ENCODE assay signal across 9 cellular contexts in genomic region chr15:78808550-78808949, GRCh38. TPM values are rescaled to one million over a fixed set of nuclear protein-coding genes. Genes with fewer than 3 reads are reported as not detected.
DNase-seq lines count a peak whose midpoint lies in the region; ATAC-seq, FAIRE-seq and TF ChIP-seq lines count a peak whose summit lies in the region.
"Had no signal": no experiment of that assay in that cellular context is flagged by ENCODE, and none has a peak within 500 bp of the region (broad histone marks: within the 10 kb centered on the region; RNA-seq: fewer than 3 reads in every experiment).

No MANE protein-coding gene starts in this region.

- no peak overlapping the region for H3K27ac ChIP-seq in HCT116 (ENCODE audit: low read depth, low read length)
- peak overlapping the region in 7 of 12 donors; percentile 63 to 91 (median 88) for H3K27ac ChIP-seq in heart left ventricle
- no peak overlapping the region for H3K27ac ChIP-seq in ovary

- intact Hi-C loops in Caco-2 (cut with micrococcal nuclease; ENCODE audit: unreplicated experiment): no loop called here
- intact Hi-C loops in HCT116 (cut with micrococcal nuclease): no loop called here
- intact Hi-C loops in heart left ventricle (cut with DNase I): loop anchor here in 2 of 10 donors (5.0 kb wide), 2 partner anchors 46 to 51 kb away; no protein-coding TSS in a partner anchor
- intact Hi-C loops in ovary (cut with DNase I): no loop called here

- no peaks in the 10 kb centered on the region for H3K36me3 ChIP-seq in Caco-2 (ENCODE audit: control insufficient read depth, insufficient read depth, low read length)
- no peaks in the 10 kb centered on the region for H3K36me3 ChIP-seq in HCT116 (ENCODE audit: control insufficient read depth in 1 of 2, insufficient read depth in 2 of 2, low read length in 2 of 2)
- no peaks in the 10 kb centered on the region for H3K36me3 ChIP-seq in heart left ventricle
- H3K36me3 ChIP-seq in ovary: no peaks in the 10 kb centered on the region

- H3K27me3 ChIP-seq in Caco-2 (replicated peaks; ENCODE audit: control insufficient read depth, insufficient read depth, low read length): no peaks in the 10 kb centered on the region
- H3K27me3 ChIP-seq in HCT116 (ENCODE audit: insufficient read depth, low read length): no peaks in the 10 kb centered on the region
- H3K27me3 ChIP-seq in heart left ventricle: peaks cover 0 to 34% (median 0%) of the 10 kb centered on the region in 9 donors
- no peaks in the 10 kb centered on the region for H3K27me3 ChIP-seq in ovary

- no peak overlapping the region for H2AFZ ChIP-seq in HCT116 (ENCODE audit: low read depth, low read length, poor library complexity, severe bottlenecking)

- RAD21 ChIA-PET in HCT116 (lab: Charles Lee; ENCODE audit: low non-redundant PET in 1 of 2, low total read pairs in 2 of 2, uncharacterized antibody in 2 of 2, unreplicated experiment in 2 of 2): no interaction called here

- POLR2A ChIA-PET in Caco-2 (lab: Charles Lee): no interaction called here
- POLR2A ChIA-PET in HCT116 (lab: Charles Lee): no interaction called here

- no peak overlapping the region for H3K4me3 ChIP-seq in Caco-2 (ENCODE audit: low read depth, low read length)
- no peak overlapping the region for H3K4me3 ChIP-seq in HCT116 (replicated peaks in 1 of 2; ENCODE audit: low read depth in 1 of 2, low read length in 2 of 2)
- no peak overlapping the region for H3K4me3 ChIP-seq in heart left ventricle
- no peak overlapping the region for H3K4me3 ChIP-seq in ovary
- H3K4me3 ChIP-seq: lung had no signal

- ATAC-seq in HCT116: peak; percentile 20; the same call in 1 of the 2 replicates
- peak; percentile 53 to 81 (median 76) for ATAC-seq in heart left ventricle
- no peak for ATAC-seq in GM21447 (IDR thresholded peaks at IDR 0.05; ENCODE audit: unreplicated experiment)
- no peak for ATAC-seq in GM21423 (IDR thresholded peaks at IDR 0.05; ENCODE audit: unreplicated experiment)

- no peaks in the 10 kb centered on the region; the same call in 1 of the 2 replicates for H3K79me2 ChIP-seq in HCT116 (ENCODE audit: insufficient read depth, low read length)

- TF ChIP-seq EP300 in ovary (IDR thresholded peaks at IDR 0.05): no peak

- H3K9me2 ChIP-seq in HCT116 (ENCODE audit: insufficient read depth): no peaks in the 10 kb centered on the region

- H3K4me3 Mint-ChIP-seq in Caco-2 (ENCODE audit: unreplicated experiment): no peak overlapping the region

- H3K27ac Mint-ChIP-seq in Caco-2 (ENCODE audit: unreplicated experiment): no peak overlapping the region

- peak; percentile 28; the same call in 1 of the 2 replicates for TF ChIP-seq RAD21 in HCT116 (IDR thresholded peaks at IDR 0.05; ENCODE audit: low read depth)

- peak in 1 of 2 experiments; percentile 20 for DNase-seq in Caco-2
- peak; percentile 34 for DNase-seq in HCT116 (ENCODE audit: low read depth, low spot score)
- peak in 4 of 5 donors; percentile 59 to 76 (median 64) for DNase-seq in heart left ventricle
- DNase-seq in dedifferentiated amniotic fluid mesenchymal stem cell (ENCODE audit: extremely low spot score): no peak
- no peak for DNase-seq in ovary

- H3K4me1 ChIP-seq in Caco-2 (peaks cover 8% of the 10 kb centered on the region), HCT116 (ENCODE audit: control insufficient read depth in 1 of 2, insufficient read depth in 2 of 2, low read length in 2 of 2) (peaks cover 14% of the 10 kb centered on the region in 2 experiments; a peak in 3 of 4 replicates), heart left ventricle (peaks cover 3 to 49% (median 18%) of the 10 kb centered on the region in 12 donors), ovary (ENCODE audit: insufficient read depth) (peaks cover 3% of the 10 kb centered on the region)

- FAIRE-seq in TTC549 (lab: Jason Lieb, UNC): peak; percentile 34

- no peak overlapping the region for H3K4me2 ChIP-seq in HCT116 (ENCODE audit: low read length)

- H4K20me1 ChIP-seq in HCT116 (ENCODE audit: insufficient read depth): no peaks in the 10 kb centered on the region

- peaks cover 10% of the 10 kb centered on the region for H3K4me1 Mint-ChIP-seq in Caco-2 (ENCODE audit: low read depth, unreplicated experiment)

- peaks cover 6% of the 10 kb centered on the region for H3K36me3 Mint-ChIP-seq in Caco-2 (ENCODE audit: insufficient read depth, unreplicated experiment)

- no peaks in the 10 kb centered on the region for H3K9me3 Mint-ChIP-seq in Caco-2 (ENCODE audit: unreplicated experiment)

- WGBS in heart left ventricle, 4 donors: 39 to 54% (median 43%) methylated on average over 2 of the region's 2 CpGs
- WGBS in ovary, 3 donors: 88 to 95% (median 94%) methylated on average over 2 of the region's 2 CpGs

- BruUV-seq in Caco-2 (replicated peaks; lab: Mats Ljungman, UMichigan) (no TSS peak), HCT116 (replicated peaks; lab: Mats Ljungman, UMichigan) (no TSS peak)

- no peak overlapping the region for H3K9ac ChIP-seq in HCT116 (ENCODE audit: low read length)

- TF ChIP-seq POLR2A in HCT116 (IDR thresholded peaks at IDR 0.05; ENCODE audit: borderline replicate concordance, extremely low read depth, insufficient read depth, insufficient read length) (no peak), heart left ventricle (IDR thresholded peaks at IDR 0.05) (no peak), ovary (IDR thresholded peaks at IDR 0.05) (no peak)

- peaks cover 9% of the 10 kb centered on the region for H3K27me3 Mint-ChIP-seq in Caco-2 (ENCODE audit: insufficient read depth, unreplicated experiment)

- H3K9me3 ChIP-seq in Caco-2 (0 out of 2 replicates have a peak, but pooled peaks cover 5% of the 10 kb centered on the region), HCT116 (ENCODE audit: control insufficient read depth in 1 of 2, insufficient read depth in 1 of 2, low read depth in 1 of 2, low read length in 2 of 2) (no peaks in the 10 kb centered on the region), heart left ventricle (peaks cover 0 to 10% (median 0%) of the 10 kb centered on the region in 12 donors), ovary (no peaks in the 10 kb centered on the region)

- TF ChIP-seq CTCF in Caco-2 (IDR thresholded peaks at IDR 0.05; ENCODE audit: insufficient read depth in 1 of 2, low read depth in 1 of 2, low read length in 1 of 2, severe bottlenecking in 1 of 2, unreplicated experiment in 1 of 2) (peak; percentile 28 to 34), HCT116 (IDR thresholded peaks at IDR 0.05 in 2 of 3, conservative IDR thresholded peaks at IDR 0.05 in 1 of 3; ENCODE audit: borderline replicate concordance in 1 of 3, insufficient read depth in 1 of 3, low read depth in 2 of 3, low read length in 2 of 3) (peak in 2 of 3 experiments; percentile 74 to 77; a peak in 4 of 6 replicates), heart left ventricle (IDR thresholded peaks at IDR 0.05) (peak; percentile 37 to 67 (median 49)), ovary (IDR thresholded peaks at IDR 0.05) (no peak)

- CTCF ChIA-PET in Caco-2 (lab: Charles Lee): no interaction called here
- CTCF ChIA-PET in HCT116 (lab: Charles Lee): interaction anchor here (0.6 to 1.6 kb wide), 4 partner anchors 9 to 82 kb away, joined by 3 to 6 read pairs (median 4); no protein-coding TSS in a partner anchor

TF ChIP-seq in HCT116, 20 proteins besides CTCF, POLR2A, EP300 and RAD21 (continues in another document):
- TF ChIP-seq EZH2 (IDR thresholded peaks at IDR 0.05) (no peak), CEBPB (IDR thresholded peaks at IDR 0.05; ENCODE audit: low read depth) (no peak), EGR1 (IDR thresholded peaks at IDR 0.05; ENCODE audit: low read depth) (no peak), SRF (IDR thresholded peaks at IDR 0.05; ENCODE audit: low read depth) (no peak), JUND (IDR thresholded peaks at IDR 0.05) (no peak), ELF1 (IDR thresholded peaks at IDR 0.05; ENCODE audit: borderline replicate concordance, low read depth) (no peak), CBX3 (IDR thresholded peaks at IDR 0.05; ENCODE audit: low read depth) (no peak), SP1 (IDR thresholded peaks at IDR 0.05; ENCODE audit: low read depth) (no peak), SIN3A (IDR thresholded peaks at IDR 0.05; ENCODE audit: low read depth) (no peak), TCF7L2 (IDR thresholded peaks at IDR 0.05; ENCODE audit: borderline replicate concordance, extremely low read depth, insufficient read depth, insufficient read length) (no peak), REST (IDR thresholded peaks at IDR 0.05; ENCODE audit: low read depth) (no peak), POLR2AphosphoS5 (IDR thresholded peaks at IDR 0.05; ENCODE audit: low read depth, low read length) (no peak)
- TF ChIP-seq, protein P1, sequence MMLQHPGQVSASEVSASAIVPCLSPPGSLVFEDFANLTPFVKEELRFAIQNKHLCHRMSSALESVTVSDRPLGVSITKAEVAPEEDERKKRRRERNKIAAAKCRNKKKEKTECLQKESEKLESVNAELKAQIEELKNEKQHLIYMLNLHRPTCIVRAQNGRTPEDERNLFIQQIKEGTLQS (IDR thresholded peaks at IDR 0.05): no peak

RNA-seq across cellular contexts. Expression of gene ADAMTS7, which starts 2.7 kb away (rescaled TPM):
- total RNA-seq in Caco-2 (2022): 1.1 and 2.0 TPM in 2 replicates
- total RNA-seq in HCT116 (2021; ENCODE audit: unreplicated experiment): 12.0 TPM
- 6.3 and 7.7 TPM in 2 replicates for polyA plus RNA-seq in HCT116 (2012)
- 10 to 100 TPM in 6 of 9 donors, 1 to 10 TPM in 3; 8.0 to 29.9 (median 13.9) TPM for total RNA-seq in heart left ventricle
- polyA plus RNA-seq in heart left ventricle: 10 to 100 TPM in 1 of 2 donors, 1 to 10 TPM in 1; 5.0 to 18.6 TPM
- total RNA-seq in ovary: 10 to 100 TPM in 3 of 7 donors, 1 to 10 TPM in 4; 3.5 to 16.5 (median 8.8) TPM
- polyA plus RNA-seq in ovary: 1 to 10 TPM; 2.1 to 7.6 TPM

Comparison
In these comparisons a context has a peak if more than half of its experiments do, and no peak if none do; other contexts are left out.
1. DNase-seq: peak in HCT116 (single experiment) and heart left ventricle (4 of 5); none in dedifferentiated amniotic fluid mesenchymal stem cell (single experiment) and ovary (0 of 5).
2. CTCF ChIP-seq: peak in Caco-2 (2 of 2), HCT116 (2 of 3) and heart left ventricle (12 of 12); none in ovary (0 of 3).
3. ATAC-seq: peak in HCT116 (single experiment) and heart left ventricle (4 of 4); none in GM21447 (single experiment) and GM21423 (single experiment).
4. H3K27ac ChIP-seq: peak in heart left ventricle (7 of 12); none in HCT116 (single experiment) and ovary (0 of 2).